In genomic region chr2:190023860-190024259, GRCh38 we compare ENCODE assay signal across 8 cellular contexts. TPM values are rescaled to one million over a fixed set of nuclear protein-coding genes. Genes with fewer than 3 reads are reported as not detected.
DNase-seq lines count a peak whose midpoint lies in the region; ATAC-seq and TF ChIP-seq lines count a peak whose summit lies in the region.

No MANE protein-coding gene starts in this region.

- no peak overlapping the region for H3K4me3 ChIP-seq in colonic mucosa
- H3K4me3 ChIP-seq in naive thymus-derived CD4-positive, alpha-beta T cell (ENCODE audit: low read length) = no peak overlapping the region

- H3K36me3 ChIP-seq in colonic mucosa = no peaks in the 10 kb centered on the region
- H3K36me3 ChIP-seq in naive thymus-derived CD4-positive, alpha-beta T cell (ENCODE audit: control insufficient read depth in 2 of 3, insufficient read depth in 3 of 3, low read length in 3 of 3) = no peaks in the 10 kb centered on the region

- H3K36me3 Mint-ChIP-seq in naive thymus-derived CD4-positive, alpha-beta T cell = no peaks in the 10 kb centered on the region

- peak; percentile 82 for ATAC-seq in HG03342 (IDR thresholded peaks at IDR 0.05; ENCODE audit: unreplicated experiment)
- ATAC-seq in naive thymus-derived CD4-positive, alpha-beta T cell = peak; percentile 54
- ATAC-seq in GM18502 (IDR thresholded peaks at IDR 0.05; ENCODE audit: poor library complexity, unreplicated experiment) = no peak

- H3K27me3 Mint-ChIP-seq in naive thymus-derived CD4-positive, alpha-beta T cell = peaks cover 14 to 53% (median 32%) of the 10 kb centered on the region in 5 donors

- peak; percentile 4 for DNase-seq in activated CD8-positive, alpha-beta memory T cell treated with anti-CD3 and anti-CD28 coated beads, Interleukin-2, amount 50 U/mL, for 1 hour (ENCODE audit: extremely low read depth)
- no peak for DNase-seq in activated CD8-positive, alpha-beta memory T cell treated with anti-CD3 and anti-CD28 coated beads, Interleukin-2, amount 50 U/mL, for 4 hours
- DNase-seq in NCI-H82 treated with DMSO at 0.1 percent for 48 hours (lab: John Stamatoyannopoulos, UW; ENCODE audit: unreplicated experiment) (peak; percentile 18), colonic mucosa (no peak), DMS79 treated with DMSO at 0.1 percent for 48 hours (lab: John Stamatoyannopoulos, UW) (no peak)
- peak in 7 of 9 donors; percentile 2 to 32 (median 18) for DNase-seq in naive thymus-derived CD4-positive, alpha-beta T cell

- intact Hi-C loops in colonic mucosa (cut with DNase I) = no loop called here
- intact Hi-C loops in naive thymus-derived CD4-positive, alpha-beta T cell (cut with micrococcal nuclease) = loop anchor here (1.0 to 5.0 kb wide), 3 partner anchors 348 to 778 kb away; no protein-coding TSS in a partner anchor

- H3K27ac Mint-ChIP-seq in naive thymus-derived CD4-positive, alpha-beta T cell = no peak overlapping the region

- TF ChIP-seq CTCF in colonic mucosa (IDR thresholded peaks at IDR 0.05) = peak; percentile 49

- no peaks in the 10 kb centered on the region for H3K4me1 ChIP-seq in colonic mucosa
- no peaks in the 10 kb centered on the region for H3K4me1 ChIP-seq in naive thymus-derived CD4-positive, alpha-beta T cell (ENCODE audit: control insufficient read depth in 2 of 2, insufficient read depth in 2 of 2, low read length in 2 of 2)

- no peaks in the 10 kb centered on the region for H3K9me3 ChIP-seq in colonic mucosa
- H3K9me3 ChIP-seq in naive thymus-derived CD4-positive, alpha-beta T cell (ENCODE audit: control insufficient read depth in 2 of 3, low read length in 3 of 3) = no peaks in the 10 kb centered on the region

- POLR2A ChIA-PET in naive thymus-derived CD4-positive, alpha-beta T cell (lab: Charles Lee) = no interaction called here

- H3K9ac ChIP-seq in colonic mucosa (ENCODE audit: low read depth in 2 of 2, low read length in 2 of 2) = no peak overlapping the region

- peaks cover 0 to 11% (median 1%) of the 10 kb centered on the region in 11 donors for H3K9me3 Mint-ChIP-seq in naive thymus-derived CD4-positive, alpha-beta T cell

- no peaks in the 10 kb centered on the region for H3K27me3 ChIP-seq in colonic mucosa
- no peaks in the 10 kb centered on the region for H3K27me3 ChIP-seq in naive thymus-derived CD4-positive, alpha-beta T cell (ENCODE audit: control insufficient read depth in 2 of 2, insufficient read depth in 2 of 2, low read length in 2 of 2)

- H3K4me3 Mint-ChIP-seq in naive thymus-derived CD4-positive, alpha-beta T cell = no peak overlapping the region

- H3K4me1 Mint-ChIP-seq in naive thymus-derived CD4-positive, alpha-beta T cell = no peaks in the 10 kb centered on the region

- CTCF ChIA-PET in naive thymus-derived CD4-positive, alpha-beta T cell (lab: Charles Lee) = no interaction called here

- no peak overlapping the region for H3K27ac ChIP-seq in colonic mucosa
- H3K27ac ChIP-seq in naive thymus-derived CD4-positive, alpha-beta T cell (ENCODE audit: low read depth, low read length) = no peak overlapping the region

RNA-seq across cellular contexts. Expression of gene MSTN, which starts 38.7 kb away (rescaled TPM):
- total RNA-seq in colonic mucosa = under 1 TPM in 1 of 2 donors, not detected in 1; 0.11 TPM
- under 1 TPM in 3 of 5 experiments, not detected in 2; 0.10 to 0.29 (median 0.19) TPM for total RNA-seq in naive thymus-derived CD4-positive, alpha-beta T cell
- polyA plus RNA-seq in naive thymus-derived CD4-positive, alpha-beta T cell = not detected

Comparison
In these comparisons a context has a peak if more than half of its experiments do, and no peak if none do; other contexts are left out.
1. DNase-seq: peak in activated CD8-positive, alpha-beta memory T cell treated with anti-CD3 and anti-CD28 coated beads, Interleukin-2, amount 50 U/mL, for 1 hour (single experiment), NCI-H82 treated with DMSO at 0.1 percent for 48 hours (single experiment) and naive thymus-derived CD4-positive, alpha-beta T cell (7 of 9); none in activated CD8-positive, alpha-beta memory T cell treated with anti-CD3 and anti-CD28 coated beads, Interleukin-2, amount 50 U/mL, for 4 hours (single experiment), colonic mucosa (single experiment) and DMS79 treated with DMSO at 0.1 percent for 48 hours (single experiment).